Comparison of ENCODE assay signal across 12 cellular contexts in the genomic region with DNA sequence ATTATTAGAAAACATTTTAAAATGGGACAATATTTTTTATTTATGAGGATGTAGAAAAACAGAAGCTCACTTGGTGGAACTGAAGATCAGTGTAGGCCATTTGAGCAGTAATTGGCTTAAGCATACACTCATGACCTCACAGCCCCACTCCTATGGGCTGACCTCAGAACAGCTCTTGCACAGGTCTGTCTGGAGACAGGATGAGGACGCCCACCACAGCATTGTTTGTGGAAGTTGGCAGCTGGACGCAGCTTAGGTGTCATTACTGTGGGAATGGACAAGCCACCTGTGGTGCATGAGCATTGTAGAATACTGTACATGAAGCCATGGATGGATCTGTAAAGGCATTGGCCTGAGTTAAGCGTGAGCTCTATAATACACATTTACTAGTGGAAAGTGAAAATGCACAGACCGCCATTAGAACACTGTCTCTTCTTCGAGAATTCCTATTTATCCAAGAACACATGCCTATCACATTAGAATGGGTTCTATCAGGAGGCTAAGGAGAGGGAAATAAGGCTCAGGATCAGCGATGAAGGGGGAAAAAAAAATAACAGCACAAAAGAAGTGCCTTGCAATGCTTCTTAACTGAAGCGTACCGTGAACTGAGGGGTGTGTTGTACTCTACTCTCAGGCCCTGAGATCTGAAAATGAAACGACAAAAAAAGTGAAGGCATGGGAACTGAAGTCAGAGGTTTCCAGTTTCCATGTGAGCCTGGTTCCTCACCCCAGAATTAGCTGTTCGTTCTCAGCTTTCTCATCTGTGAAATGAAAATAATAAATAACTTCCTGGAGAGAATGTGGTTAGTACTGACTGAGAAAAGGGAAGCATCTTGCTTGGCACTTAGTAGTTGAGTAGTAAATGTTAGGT. TPM values are rescaled to one million over a fixed set of nuclear protein-coding genes. Genes with fewer than 3 reads are reported as not detected.
DNase-seq lines count a peak whose midpoint lies in the region; ATAC-seq lines count a peak whose summit lies in the region.
"Had no signal": no experiment of that assay in that cellular context is flagged by ENCODE, and none has a peak within 500 bp of the region (broad histone marks: within the 10 kb centered on the region; RNA-seq: fewer than 3 reads in every experiment).

No MANE protein-coding gene starts in this region.

- ATAC-seq in GM18909 (IDR thresholded peaks at IDR 0.05; ENCODE audit: poor library complexity, unreplicated experiment) (peak; percentile 90), GM21529 (IDR thresholded peaks at IDR 0.05; ENCODE audit: unreplicated experiment) (peak; percentile 93), HG03135 (IDR thresholded peaks at IDR 0.05; ENCODE audit: unreplicated experiment) (peak; percentile 83), memory B cell (ENCODE audit: low read depth) (peak; percentile 80)

- no peaks in the 10 kb centered on the region for H3K36me3 Mint-ChIP-seq in memory B cell
- H3K36me3 Mint-ChIP-seq in activated naive CD4-positive, alpha-beta T cell treated with anti-CD3 and anti-CD28 coated beads for 36 hours (ENCODE audit: low read depth): no peaks in the 10 kb centered on the region

- no peak for DNase-seq in memory B cell (ENCODE audit: low spot score in 2 of 2)
- DNase-seq in mucosa of gallbladder (ENCODE audit: low spot score): no peak
- no peak for DNase-seq in activated CD4-positive, alpha-beta T cell treated with anti-CD3 and anti-CD28 coated beads for 4 hours
- DNase-seq in activated naive CD4-positive, alpha-beta T cell treated with anti-CD3 and anti-CD28 coated beads for 36 hours: no peak
- DNase-seq: activated gamma-delta T cell, caudate nucleus, DMS53, NCI-H226, Right ventricle myocardium superior had no signal

- CTCF ChIA-PET in activated naive CD4-positive, alpha-beta T cell treated with anti-CD3 and anti-CD28 coated beads for 36 hours (lab: Charles Lee): no interaction called here

- peaks cover 4% of the 10 kb centered on the region for H3K27me3 Mint-ChIP-seq in memory B cell
- no peaks in the 10 kb centered on the region for H3K27me3 Mint-ChIP-seq in activated naive CD4-positive, alpha-beta T cell treated with anti-CD3 and anti-CD28 coated beads for 36 hours (ENCODE audit: low read depth)

- H3K4me1 Mint-ChIP-seq in memory B cell: peaks cover 15% of the 10 kb centered on the region
- H3K4me1 Mint-ChIP-seq in activated naive CD4-positive, alpha-beta T cell treated with anti-CD3 and anti-CD28 coated beads for 36 hours (ENCODE audit: low read depth): no peaks in the 10 kb centered on the region

- no peaks in the 10 kb centered on the region for H3K9me3 Mint-ChIP-seq in memory B cell
- H3K9me3 Mint-ChIP-seq in activated naive CD4-positive, alpha-beta T cell treated with anti-CD3 and anti-CD28 coated beads for 36 hours: no peaks in the 10 kb centered on the region

- intact Hi-C loops in activated naive CD4-positive, alpha-beta T cell treated with anti-CD3 and anti-CD28 coated beads for 36 hours (cut with micrococcal nuclease): no loop called here

- H3K27ac Mint-ChIP-seq in memory B cell: no peak overlapping the region
- H3K27ac Mint-ChIP-seq in activated naive CD4-positive, alpha-beta T cell treated with anti-CD3 and anti-CD28 coated beads for 36 hours: no peak overlapping the region

- H3K4me3 Mint-ChIP-seq in memory B cell: no peak overlapping the region
- H3K4me3 Mint-ChIP-seq in activated naive CD4-positive, alpha-beta T cell treated with anti-CD3 and anti-CD28 coated beads for 36 hours: no peak overlapping the region

RNA-seq across cellular contexts. Expression of gene KCNA1, which starts 33.6 kb away (rescaled TPM):
- total RNA-seq in mucosa of gallbladder: 0.03 TPM
- total RNA-seq in activated naive CD4-positive, alpha-beta T cell treated with anti-CD3 and anti-CD28 coated beads for 36 hours: under 1 TPM in 1 of 2 experiments, not detected in 1; 0.05 TPM
- total RNA-seq: Right ventricle myocardium superior had no signal
